ENCODE assay signal across 8 cellular contexts in genomic region chr17:4365103-4365627, GRCh38.
A peak's percentile ranks its signal among the peaks of the same experiment; 100 is the strongest.
DNase-seq lines count a peak whose midpoint lies in the region; ATAC-seq lines count a peak whose summit lies in the region.

No MANE protein-coding gene starts in this region.

- ATAC-seq in GM19023 (IDR thresholded peaks at IDR 0.05; ENCODE audit: unreplicated experiment) (peak; percentile 46), HG03342 (IDR thresholded peaks at IDR 0.05; ENCODE audit: unreplicated experiment) (peak; percentile 43)

- peak; percentile 95 for DNase-seq in AG08395 (ENCODE audit: low spot score)
- DNase-seq in NCI-H446 (lab: John Stamatoyannopoulos, UW) = peak; percentile 80 to 90
- DNase-seq in activated CD4-positive, CD25-positive, alpha-beta regulatory T cell treated with anti-CD3 and anti-CD28 coated beads, Interleukin-2, amount 50 U/mL, for 72 hours = peak; percentile 84
- DNase-seq in cerebellar cortex (ENCODE audit: low spot score) = peak; percentile 95
- peak; percentile 97 for DNase-seq in islet precursor cell
- DNase-seq in stimulated activated CD4-positive, alpha-beta T cell treated with anti-CD3 and anti-CD28 coated beads, Interleukin-12 subunit alpha, Interleukin-12 subunit beta, amount 100 ng/mL, for 24 hours (ENCODE audit: low read depth in 2 of 2) = peak; percentile 76 to 82

Comparison
In these comparisons a context has a peak if more than half of its experiments do, and no peak if none do; other contexts are left out.
1. Peak in every context shown above with its lines: DNase-seq and ATAC-seq.